Comparison of ENCODE assay signal across 32 cellular contexts in the genomic region with DNA sequence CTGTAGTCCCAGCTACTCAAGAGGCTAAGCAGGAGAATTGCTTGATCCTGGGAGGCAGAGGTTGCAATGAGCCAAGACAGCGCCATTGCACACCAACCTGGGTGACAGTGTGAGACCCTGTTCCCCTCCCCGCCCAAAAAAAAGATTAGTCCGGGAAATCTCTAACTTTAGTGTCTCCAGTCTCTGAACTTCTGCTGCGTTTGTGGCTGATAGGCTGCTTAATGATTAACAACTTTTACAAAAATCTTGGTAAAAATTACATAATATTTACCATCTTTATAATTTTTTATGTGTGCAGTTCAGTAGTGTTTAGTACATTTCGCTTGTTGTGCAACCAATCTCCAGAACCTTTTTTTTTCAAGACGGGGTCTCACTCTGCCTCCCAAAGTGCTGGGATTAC.
"Had no signal": no experiment of that assay in that cellular context is flagged by ENCODE, and none has a peak within 500 bp of the region (broad histone marks: within the 10 kb centered on the region; RNA-seq: fewer than 3 reads in every experiment).

No MANE protein-coding gene starts in this region.

- H3K27ac Mint-ChIP-seq: activated CD4-positive, alpha-beta T cell treated with anti-CD3 and anti-CD28 coated beads, Interleukin-2, amount 10 ng/mL, durations not matched to agents 7 days and 5 days; activated CD8-positive, alpha-beta T cell treated with anti-CD3 and anti-CD28 coated beads for 36 hours; activated naive CD4-positive, alpha-beta T cell treated with anti-CD3 and anti-CD28 coated beads for 36 hours; activated naive CD4-positive, alpha-beta T cell treated with anti-CD3 and anti-CD28 coated beads, Interleukin-2, amount 50 U/mL, for 24 hours; activated naive CD8-positive, alpha-beta T cell treated with anti-CD3 and anti-CD28 coated beads for 36 hours; activated naive CD8-positive, alpha-beta T cell treated with anti-CD3 and anti-CD28 coated beads, Interleukin-2, amount 50 U/mL, for 24 hours; activated T-helper 1 cell treated with anti-CD3 and anti-CD28 coated beads, Interleukin-12 subunit alpha, Interleukin-12 subunit beta, Interleukin-2, Interleukin-4 antibody, amounts not matched to agents 30 ng/mL and 10 ng/mL and 1 ng/mL, durations not matched to agents 14 hours and 24 hours and 36 hours; activated T-helper 2 cell treated with anti-CD3 and anti-CD28 coated beads, Interferon-gamma antibody, Interleukin-2, Interleukin-4, amounts not matched to agents 10 μg/mL and 5 μg/mL and 100 μg/mL, durations not matched to agents 14 hours and 24 hours and 36 hours; endodermal cell had no signal

- ATAC-seq: activated CD8-positive, alpha-beta T cell treated with anti-CD3 and anti-CD28 coated beads for 36 hours; activated naive CD8-positive, alpha-beta T cell treated with anti-CD3 and anti-CD28 coated beads, Interleukin-2, amount 50 U/mL, for 24 hours; esophagus mucosa had no signal

- H3K4me3 ChIP-seq: adrenal gland, coronary artery, dorsolateral prefrontal cortex had no signal

- H3K36me3 Mint-ChIP-seq: activated naive CD4-positive, alpha-beta T cell treated with anti-CD3 and anti-CD28 coated beads, Interleukin-2, amount 50 U/mL, for 24 hours; activated naive CD8-positive, alpha-beta T cell treated with anti-CD3 and anti-CD28 coated beads for 36 hours had no signal

- H3K9me3 Mint-ChIP-seq: activated CD4-positive, alpha-beta T cell treated with anti-CD3 and anti-CD28 coated beads, Interleukin-2, amount 10 ng/mL, durations not matched to agents 7 days and 5 days; activated CD8-positive, alpha-beta T cell treated with anti-CD3 and anti-CD28 coated beads for 36 hours; activated naive CD4-positive, alpha-beta T cell treated with anti-CD3 and anti-CD28 coated beads for 36 hours; activated naive CD4-positive, alpha-beta T cell treated with anti-CD3 and anti-CD28 coated beads, Interleukin-2, amount 50 U/mL, for 24 hours; activated naive CD8-positive, alpha-beta T cell treated with anti-CD3 and anti-CD28 coated beads for 36 hours; activated naive CD8-positive, alpha-beta T cell treated with anti-CD3 and anti-CD28 coated beads, Interleukin-2, amount 50 U/mL, for 24 hours; activated T-helper 1 cell treated with anti-CD3 and anti-CD28 coated beads, Interleukin-12 subunit alpha, Interleukin-12 subunit beta, Interleukin-2, Interleukin-4 antibody, amounts not matched to agents 30 ng/mL and 10 ng/mL and 1 ng/mL, durations not matched to agents 14 hours and 24 hours and 36 hours; activated T-helper 2 cell treated with anti-CD3 and anti-CD28 coated beads, Interferon-gamma antibody, Interleukin-2, Interleukin-4, amounts not matched to agents 10 μg/mL and 5 μg/mL and 100 μg/mL, durations not matched to agents 14 hours and 24 hours and 36 hours; central memory CD8-positive, alpha-beta T cell; dendritic cell treated with granulocyte-macrophage colony-stimulating factor and Interleukin-4, amounts not matched to agents 40 ng/mL and 50 ng/mL, for 4 days; endodermal cell had no signal

- H3K36me3 ChIP-seq: adrenal gland, brain microvascular endothelial cell had no signal

- H3K27ac ChIP-seq: adrenal gland, brain microvascular endothelial cell, coronary artery, dorsolateral prefrontal cortex had no signal

- FAIRE-seq: bronchial epithelial cell, frontal cortex had no signal

- H3K27me3 ChIP-seq: adrenal gland, brain microvascular endothelial cell had no signal

- H3K4me1 Mint-ChIP-seq: activated CD4-positive, alpha-beta T cell treated with anti-CD3 and anti-CD28 coated beads, Interleukin-2, amount 10 ng/mL, durations not matched to agents 7 days and 5 days; activated naive CD4-positive, alpha-beta T cell treated with anti-CD3 and anti-CD28 coated beads, Interleukin-2, amount 50 U/mL, for 24 hours; activated naive CD8-positive, alpha-beta T cell treated with anti-CD3 and anti-CD28 coated beads for 36 hours; central memory CD8-positive, alpha-beta T cell; endodermal cell had no signal

- H3K9me3 ChIP-seq: adrenal gland had no signal

- H3K4me3 Mint-ChIP-seq: activated CD4-positive, alpha-beta T cell treated with anti-CD3 and anti-CD28 coated beads, Interleukin-2, amount 10 ng/mL, durations not matched to agents 7 days and 5 days; activated CD8-positive, alpha-beta T cell treated with anti-CD3 and anti-CD28 coated beads for 36 hours; activated naive CD4-positive, alpha-beta T cell treated with anti-CD3 and anti-CD28 coated beads for 36 hours; activated naive CD4-positive, alpha-beta T cell treated with anti-CD3 and anti-CD28 coated beads, Interleukin-2, amount 50 U/mL, for 24 hours; activated naive CD8-positive, alpha-beta T cell treated with anti-CD3 and anti-CD28 coated beads for 36 hours; activated naive CD8-positive, alpha-beta T cell treated with anti-CD3 and anti-CD28 coated beads, Interleukin-2, amount 50 U/mL, for 24 hours; activated T-helper 1 cell treated with anti-CD3 and anti-CD28 coated beads, Interleukin-12 subunit alpha, Interleukin-12 subunit beta, Interleukin-2, Interleukin-4 antibody, amounts not matched to agents 30 ng/mL and 10 ng/mL and 1 ng/mL, durations not matched to agents 14 hours and 24 hours and 36 hours; central memory CD8-positive, alpha-beta T cell; dendritic cell treated with granulocyte-macrophage colony-stimulating factor and Interleukin-4, amounts not matched to agents 40 ng/mL and 50 ng/mL, for 4 days; endodermal cell had no signal

- H3K27me3 Mint-ChIP-seq: dendritic cell treated with granulocyte-macrophage colony-stimulating factor and Interleukin-4, amounts not matched to agents 40 ng/mL and 50 ng/mL, for 4 days had no signal

- DNase-seq: activated CD4-positive, alpha-beta T cell treated with anti-CD3 and anti-CD28 coated beads for 1 hour; activated CD4-positive, alpha-beta T cell treated with anti-CD3 and anti-CD28 coated beads for 4 hours; activated CD4-positive, alpha-beta T cell treated with anti-CD3 and anti-CD28 coated beads, Interleukin-2, amount 10 ng/mL, durations not matched to agents 7 days and 5 days; activated CD4-positive, alpha-beta T cell treated with anti-CD3 and anti-CD28 coated beads, Interleukin-2, amount 50 U/mL, for 48 hours; activated CD8-positive, alpha-beta memory T cell treated with anti-CD3 and anti-CD28 coated beads for 24 hours; activated CD8-positive, alpha-beta T cell treated with anti-CD3 and anti-CD28 coated beads for 36 hours; activated effector memory CD4-positive, alpha-beta T cell treated with anti-CD3 and anti-CD28 coated beads, Interleukin-2, amount 50 U/mL, for 16 hours; activated naive CD4-positive, alpha-beta T cell treated with anti-CD3 and anti-CD28 coated beads for 36 hours; activated naive CD8-positive, alpha-beta T cell treated with anti-CD3 and anti-CD28 coated beads for 36 hours; activated naive CD8-positive, alpha-beta T cell treated with anti-CD3 and anti-CD28 coated beads, Interleukin-2, amount 50 U/mL, for 24 hours; activated T-cell treated with anti-CD3 and anti-CD28 coated beads, Interleukin-2, amount 50 U/mL, for 1 hour; activated T-cell treated with anti-CD3 and anti-CD28 coated beads, Interleukin-2, amount 50 U/mL, for 48 hours; adrenal gland; amygdala; aorta; brain microvascular endothelial cell; dorsolateral prefrontal cortex; effector memory CD4-positive, alpha-beta T cell; endodermal cell; foreskin fibroblast; head of caudate nucleus; T-helper 1 cell; T-helper 2 cell had no signal
